9 cellular contexts compared by ENCODE assay signal in the genomic region with DNA sequence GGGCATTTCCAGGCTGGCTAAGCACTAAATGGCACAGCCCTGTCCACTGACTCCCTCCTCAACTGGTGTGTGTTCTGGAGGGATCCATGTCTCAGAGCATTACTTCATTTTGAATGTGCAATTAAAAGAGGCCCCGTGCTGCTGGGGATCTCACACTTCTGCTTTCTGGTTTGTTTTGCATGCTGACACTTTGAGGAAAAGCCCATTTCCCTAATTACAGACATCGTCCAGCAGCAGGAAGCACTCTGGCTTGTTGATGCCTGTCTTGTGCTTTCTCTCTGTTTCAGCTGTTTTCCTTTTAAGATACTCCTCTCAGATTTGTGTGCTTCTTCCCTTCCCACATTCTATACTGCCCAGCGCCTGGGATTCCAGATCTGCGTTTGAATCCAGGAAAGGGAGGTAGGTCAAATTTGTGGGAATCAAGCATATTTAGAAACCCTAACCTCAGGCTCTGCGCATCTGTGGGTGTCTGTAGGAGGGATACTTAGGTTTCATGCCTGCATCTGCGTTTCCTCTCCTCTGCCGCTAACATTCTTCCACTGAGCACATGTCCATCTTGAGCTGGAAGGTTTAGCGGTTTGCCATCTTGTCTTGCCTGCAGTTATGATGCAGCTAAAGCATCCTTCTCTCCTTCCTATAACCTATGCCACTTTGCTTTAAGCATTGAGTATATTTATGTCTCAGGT. TPM values are rescaled to one million over a fixed set of nuclear protein-coding genes. Genes with fewer than 3 reads are reported as not detected.
DNase-seq lines count a peak whose midpoint lies in the region; ATAC-seq and TF ChIP-seq lines count a peak whose summit lies in the region.
"Had no signal": no experiment of that assay in that cellular context is flagged by ENCODE, and none has a peak within 500 bp of the region (broad histone marks: within the 10 kb centered on the region; RNA-seq: fewer than 3 reads in every experiment).

No MANE protein-coding gene starts in this region.

- H3K9me3 ChIP-seq in lower lobe of right lung: no peaks in the 10 kb centered on the region
- no peaks in the 10 kb centered on the region for H3K9me3 ChIP-seq in psoas muscle

- no peaks in the 10 kb centered on the region for H3K36me3 ChIP-seq in lower lobe of right lung
- no peaks in the 10 kb centered on the region for H3K36me3 ChIP-seq in psoas muscle (ENCODE audit: insufficient read depth in 1 of 2, low read depth in 1 of 2)

- intact Hi-C loops in lower lobe of right lung (cut with DNase I) (no loop called here), psoas muscle (cut with DNase I) (no loop called here)

- TF ChIP-seq CTCF in lower lobe of right lung (IDR thresholded peaks at IDR 0.05): no peak
- no peak for TF ChIP-seq CTCF in psoas muscle (IDR thresholded peaks at IDR 0.05)

- 47 to 53% (median 52%) methylated on average over 8 of the region's 8 CpGs for WGBS in psoas muscle, 3 donors

- H3K27me3 ChIP-seq in lower lobe of right lung (ENCODE audit: low read depth) (no peaks in the 10 kb centered on the region), psoas muscle (ENCODE audit: insufficient read depth in 3 of 3, low read length in 2 of 3) (peaks cover 0 to 3% (median 0%) of the 10 kb centered on the region in 3 donors)

- no peaks in the 10 kb centered on the region for H3K4me1 ChIP-seq in lower lobe of right lung
- no peaks in the 10 kb centered on the region for H3K4me1 ChIP-seq in psoas muscle

- peak; percentile 57 for ATAC-seq in GM18873 (IDR thresholded peaks at IDR 0.05; ENCODE audit: low FRiP score, unreplicated experiment)
- peak; percentile 59 for ATAC-seq in HG02642 (IDR thresholded peaks at IDR 0.05; ENCODE audit: poor library complexity, unreplicated experiment)
- peak; percentile 67 to 87 for ATAC-seq in lower lobe of right lung
- no peak for ATAC-seq in psoas muscle

- H3K27ac ChIP-seq in lower lobe of right lung (peak overlapping the region; percentile 21), psoas muscle (no peak overlapping the region)

- peak; percentile 93 for DNase-seq in MV-4-11 (lab: John Stamatoyannopoulos, UW)
- no peak for DNase-seq in lower lobe of right lung
- no peak for DNase-seq in NCI-H1694 treated with DMSO at 0.1 percent for 48 hours (lab: John Stamatoyannopoulos, UW)
- DNase-seq in activated effector memory CD4-positive, alpha-beta T cell treated with Interleukin-2 at 50 U/mL for 16 hours: no peak
- no peak for DNase-seq in stimulated activated CD4-positive, alpha-beta T cell treated with anti-CD3 and anti-CD28 coated beads, Interleukin-2, amount 100 ng/mL, for 48 hours
- DNase-seq in psoas muscle: no peak
- DNase-seq: SW 1271 had no signal

- H3K4me3 ChIP-seq in lower lobe of right lung (no peak overlapping the region), psoas muscle (no peak overlapping the region)

RNA-seq across cellular contexts. Expression of a gene that starts 25.7 kb away (rescaled TPM):
- total RNA-seq in lower lobe of right lung (88.9 TPM), psoas muscle (1 to 10 TPM; 1.4 to 2.8 (median 2.1) TPM)
- under 1 TPM; 0.40 to 0.52 (median 0.52) TPM for polyA plus RNA-seq in psoas muscle

Comparison
In these comparisons a context has a peak if more than half of its experiments do, and no peak if none do; other contexts are left out.
1. ATAC-seq: peak in GM18873 (single experiment), HG02642 (single experiment) and lower lobe of right lung (2 of 2); none in psoas muscle (0 of 4).
2. RNA of a gene that starts 25.7 kb away (total RNA-seq): 88.9 TPM in lower lobe of right lung (single experiment); 1.4 to 2.8 TPM in psoas muscle; every median in the first group is over 10 times any median in the second.